Comparison of ENCODE assay signal across 1 cellular context in genomic region chr17:47611372-47612350, GRCh38.
A peak's percentile ranks its signal among the peaks of the same experiment; 100 is the strongest.
TF ChIP-seq lines count a peak whose summit lies in the region.

No MANE protein-coding gene starts in this region.

TF ChIP-seq in HepG2, 621 proteins besides CTCF, POLR2A, EP300 and RAD21 (continued from another document):
- TF ChIP-seq GATAD2A (CRISPR knock-in tag; IDR thresholded peaks at IDR 0.05) (0 out of 2 replicates have a peak, but pooled peaks have one; percentile 18), MBD4 (IDR thresholded peaks at IDR 0.05; ENCODE audit: borderline replicate concordance, low read length) (no peak), ZNF770 (CRISPR knock-in tag; IDR thresholded peaks at IDR 0.05) (peak; percentile 91), ZNF7 (CRISPR knock-in tag; IDR thresholded peaks at IDR 0.05) (peak; percentile 53; the same call in 1 of the 2 replicates), ZFP36L2 (CRISPR knock-in tag; IDR thresholded peaks at IDR 0.05) (no peak), FOXK2 (IDR thresholded peaks at IDR 0.05) (no peak)
